ENCODE assay signal across 15 cellular contexts in the genomic region with DNA sequence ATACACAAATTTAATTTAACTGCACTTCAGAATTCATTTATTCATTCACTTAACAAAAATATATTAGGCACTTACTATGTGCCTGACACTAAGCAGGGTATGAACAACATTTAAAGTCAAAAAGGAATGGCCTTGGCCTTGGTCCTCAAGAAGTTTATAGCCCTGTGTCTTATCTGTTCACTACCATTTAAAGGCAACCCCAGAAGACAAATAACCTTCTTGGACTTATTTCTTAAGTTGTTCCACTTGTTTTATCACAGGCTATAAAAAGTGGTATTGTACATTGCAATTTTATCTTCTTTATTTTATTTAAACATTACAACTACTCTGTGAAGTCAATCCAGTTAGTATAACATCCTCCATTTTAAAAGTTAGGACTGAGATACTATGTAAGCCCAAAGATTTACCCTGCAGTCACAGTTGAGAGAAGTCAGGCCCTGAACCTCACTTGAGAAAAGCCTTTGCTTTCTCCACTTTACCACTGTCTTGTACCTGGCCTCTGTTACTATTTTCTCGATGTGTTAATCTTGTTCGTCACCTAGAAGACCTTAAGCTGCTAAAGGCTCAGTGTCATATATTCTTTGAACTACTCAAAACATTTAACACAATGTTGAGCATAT.
DNase-seq lines count a peak whose midpoint lies in the region; ATAC-seq and TF ChIP-seq lines count a peak whose summit lies in the region.
"Had no signal": no experiment of that assay in that cellular context is flagged by ENCODE, and none has a peak within 500 bp of the region (broad histone marks: within the 10 kb centered on the region; RNA-seq: fewer than 3 reads in every experiment).

No MANE protein-coding gene starts in this region.

- no peaks in the 10 kb centered on the region for H3K36me3 Mint-ChIP-seq in MCF 10A (ENCODE audit: insufficient read depth, unreplicated experiment)
- no peaks in the 10 kb centered on the region for H3K36me3 Mint-ChIP-seq in naive thymus-derived CD8-positive, alpha-beta T cell
- H3K36me3 Mint-ChIP-seq: memory B cell had no signal

- TF ChIP-seq POLR2A in stomach (IDR thresholded peaks at IDR 0.05), result no peak

- intact Hi-C loops in MCF 10A (cut with micrococcal nuclease) (no loop called here), lower lobe of right lung (cut with DNase I) (no loop called here), stomach (cut with DNase I; ENCODE audit: low total_unique reads) (no loop called here)

- H3K4me2 ChIP-seq in Loucy (ENCODE audit: low read depth, low read length, poor library complexity, severe bottlenecking), result peak overlapping the region; percentile 61

- peaks cover 19% of the 10 kb centered on the region for H3K4me1 Mint-ChIP-seq in MCF 10A (ENCODE audit: insufficient read depth, unreplicated experiment)
- peaks cover 0 to 14% (median 2%) of the 10 kb centered on the region in 4 donors for H3K4me1 Mint-ChIP-seq in naive thymus-derived CD8-positive, alpha-beta T cell

- H3K27me3 ChIP-seq in Loucy (ENCODE audit: insufficient read depth, low read length, poor library complexity, severe bottlenecking), result no peaks in the 10 kb centered on the region
- H3K27me3 ChIP-seq in lower lobe of right lung (ENCODE audit: low read depth), result no peaks in the 10 kb centered on the region
- no peaks in the 10 kb centered on the region for H3K27me3 ChIP-seq in stomach

- no peaks in the 10 kb centered on the region for H3F3A ChIP-seq in Loucy (ENCODE audit: low read depth)

- no peak for TF ChIP-seq CTCF in Loucy (conservative IDR thresholded peaks at IDR 0.05; ENCODE audit: low read length)
- TF ChIP-seq CTCF in MCF 10A (IDR thresholded peaks at IDR 0.05; ENCODE audit: unreplicated experiment), result no peak
- no peak for TF ChIP-seq CTCF in lower lobe of right lung (IDR thresholded peaks at IDR 0.05)
- no peak for TF ChIP-seq CTCF in stomach (IDR thresholded peaks at IDR 0.05)

- H3K27ac Mint-ChIP-seq in MCF 10A (ENCODE audit: low read depth, unreplicated experiment), result peak overlapping the region; percentile 69
- no peak overlapping the region for H3K27ac Mint-ChIP-seq in naive thymus-derived CD8-positive, alpha-beta T cell
- H3K27ac Mint-ChIP-seq: activated naive CD4-positive, alpha-beta T cell treated with anti-CD3 and anti-CD28 coated beads for 36 hours; dendritic cell treated with granulocyte-macrophage colony-stimulating factor and Interleukin-4, amounts not matched to agents 40 ng/mL and 50 ng/mL, for 4 days; memory B cell had no signal

- H3K9me3 ChIP-seq in Loucy (ENCODE audit: insufficient read depth, low read depth, low read length) (no peaks in the 10 kb centered on the region), lower lobe of right lung (no peaks in the 10 kb centered on the region), stomach (no peaks in the 10 kb centered on the region)

- POLR2A ChIA-PET in MCF 10A (lab: Yijun Ruan, JAX), result interaction anchor here (1.0 to 3.1 kb wide), 6 partner anchors 9 to 302 kb away, joined by 3 to 30 read pairs (median 6); no protein-coding TSS in a partner anchor
- POLR2A ChIA-PET in naive thymus-derived CD8-positive, alpha-beta T cell (lab: Charles Lee), result no interaction called here

- no peaks in the 10 kb centered on the region for H3K79me2 ChIP-seq in Loucy (ENCODE audit: insufficient read depth, low read length)

- no peak overlapping the region for H3K9ac ChIP-seq in Loucy (ENCODE audit: low read depth, low read length, poor library complexity, severe bottlenecking)

- no peak overlapping the region for H2AFZ ChIP-seq in Loucy (ENCODE audit: low read length)

- H3K27me3 Mint-ChIP-seq in MCF 10A (ENCODE audit: insufficient read depth, unreplicated experiment), result peaks cover 11% of the 10 kb centered on the region
- no peaks in the 10 kb centered on the region for H3K27me3 Mint-ChIP-seq in naive thymus-derived CD8-positive, alpha-beta T cell

- DNase-seq in MCF 10A (ENCODE audit: unreplicated experiment) (no peak), lower lobe of right lung (no peak), stomach (no peak), NCI-H748 treated with DMSO at 0.1 percent for 48 hours (lab: John Stamatoyannopoulos, UW) (no peak), NCI-H187 (lab: John Stamatoyannopoulos, UW) (no peak), 8988T (no peak)
- no peak for DNase-seq in naive thymus-derived CD8-positive, alpha-beta T cell
- DNase-seq: COR-L47, NCI-H1417 treated with DMSO at 0.1 percent for 48 hours, NCI-H524 had no signal

- H4K20me1 ChIP-seq in Loucy (ENCODE audit: insufficient read depth, low read length, poor library complexity, severe bottlenecking), result no peaks in the 10 kb centered on the region

- CTCF ChIA-PET in MCF 10A (lab: Yijun Ruan, JAX), result no interaction called here

- peaks cover 18% of the 10 kb centered on the region for H3K4me1 ChIP-seq in Loucy (ENCODE audit: insufficient read depth, low read length, poor library complexity, severe bottlenecking)
- H3K4me1 ChIP-seq in lower lobe of right lung, result peaks cover 14% of the 10 kb centered on the region
- H3K4me1 ChIP-seq in stomach, result peaks cover 7 to 28% (median 16%) of the 10 kb centered on the region in 4 donors

- H3K36me3 ChIP-seq in Loucy (ENCODE audit: insufficient read depth, low read length), result no peaks in the 10 kb centered on the region
- no peaks in the 10 kb centered on the region for H3K36me3 ChIP-seq in lower lobe of right lung
- H3K36me3 ChIP-seq in stomach, result no peaks in the 10 kb centered on the region

- no peak overlapping the region for H3K4me3 Mint-ChIP-seq in MCF 10A (ENCODE audit: unreplicated experiment)
- no peak overlapping the region for H3K4me3 Mint-ChIP-seq in naive thymus-derived CD8-positive, alpha-beta T cell
- H3K4me3 Mint-ChIP-seq: activated naive CD4-positive, alpha-beta T cell treated with anti-CD3 and anti-CD28 coated beads for 36 hours; dendritic cell treated with granulocyte-macrophage colony-stimulating factor and Interleukin-4, amounts not matched to agents 40 ng/mL and 50 ng/mL, for 4 days; memory B cell had no signal

- no peak for ATAC-seq in lower lobe of right lung
- no peak for ATAC-seq in naive thymus-derived CD8-positive, alpha-beta T cell

- no peaks in the 10 kb centered on the region for H3K9me3 Mint-ChIP-seq in MCF 10A (ENCODE audit: unreplicated experiment)
- peaks cover 0 to 2% (median 0%) of the 10 kb centered on the region in 9 donors for H3K9me3 Mint-ChIP-seq in naive thymus-derived CD8-positive, alpha-beta T cell
- H3K9me3 Mint-ChIP-seq: dendritic cell treated with granulocyte-macrophage colony-stimulating factor and Interleukin-4, amounts not matched to agents 40 ng/mL and 50 ng/mL, for 4 days; memory B cell had no signal

- no peaks in the 10 kb centered on the region for H3K9me2 ChIP-seq in Loucy (replicated peaks; ENCODE audit: low read depth, low read length)

- BruUV-seq in MCF 10A (replicated peaks; lab: Mats Ljungman, UMichigan), result no TSS peak

- H3K4me3 ChIP-seq in Loucy (ENCODE audit: low read length, poor library complexity, severe bottlenecking), result peak overlapping the region; percentile 36
- H3K4me3 ChIP-seq in lower lobe of right lung, result no peak overlapping the region
- H3K4me3 ChIP-seq in stomach, result no peak overlapping the region
- H3K4me3 ChIP-seq: skin epidermis had no signal

- H3K27ac ChIP-seq in lower lobe of right lung (peak overlapping the region; percentile 53), stomach (peak overlapping the region in 4 of 5 donors; percentile 60 to 74 (median 70))

- 28 to 62% (median 59%) methylated on average over 2 of the region's 2 CpGs for WGBS in stomach, 5 donors

- no peak for TF ChIP-seq EP300 in stomach (IDR thresholded peaks at IDR 0.05)
